In genomic region chr10:107740962-107741690, GRCh38 we compare ENCODE assay signal across 16 cellular contexts.
DNase-seq lines count a peak whose midpoint lies in the region; ATAC-seq, FAIRE-seq and TF ChIP-seq lines count a peak whose summit lies in the region.
"Had no signal": no experiment of that assay in that cellular context is flagged by ENCODE, and none has a peak within 500 bp of the region (broad histone marks: within the 10 kb centered on the region; RNA-seq: fewer than 3 reads in every experiment).

No MANE protein-coding gene starts in this region.

- no TSS peak for BruUV-seq in GM12878 (replicated peaks; lab: Mats Ljungman, UMichigan)

- TF ChIP-seq POLR2A in GM12878 (IDR thresholded peaks at IDR 0.05; ENCODE audit: low read depth, low read length), result no peak

- POLR2A ChIA-PET in GM12878 (lab: Charles Lee), result interaction anchor here (1.4 kb wide), 1 partner anchor 13 kb away, joined by 3 read pairs; no protein-coding TSS in a partner anchor

- in situ Hi-C loops in GM12878 (cut with MboI), result no loop called here

- no peak overlapping the region for H3K4me3 Mint-ChIP-seq in activated naive CD8-positive, alpha-beta T cell treated with anti-CD3 and anti-CD28 coated beads for 36 hours
- H3K4me3 Mint-ChIP-seq: activated naive CD4-positive, alpha-beta T cell treated with anti-CD3 and anti-CD28 coated beads for 36 hours; nephron had no signal

- no peaks in the 10 kb centered on the region for H3K79me2 ChIP-seq in GM12878 (ENCODE audit: control insufficient read depth, insufficient read depth, low read length)

- RAD21 ChIA-PET in GM12878 (lab: Charles Lee; ENCODE audit: unreplicated experiment), result interaction anchor here (0.8 to 1.2 kb wide), 2 partner anchors 9 to 186 kb away, joined by 3 to 4 read pairs; no protein-coding TSS in a partner anchor

- H3K4me3 ChIP-seq in MG63 (peak overlapping the region; percentile 12; the same call in 1 of the 2 replicates), GM12878 (no peak overlapping the region)
- H3K4me3 ChIP-seq: K562 had no signal

- CTCF ChIA-PET in GM12878 (lab: Yijun Ruan, JAX), result interaction anchor here (0.6 to 1.4 kb wide), 3 partner anchors 22 to 216 kb away, joined by 3 read pairs; no protein-coding TSS in a partner anchor

- no peaks in the 10 kb centered on the region for H3K27me3 ChIP-seq in MG63
- no peaks in the 10 kb centered on the region for H3K27me3 ChIP-seq in GM12878 (replicated peaks in 1 of 2; ENCODE audit: control insufficient read depth in 2 of 2, insufficient read depth in 2 of 2, low read length in 1 of 2)

- TF ChIP-seq RAD21 in GM12878 (IDR thresholded peaks at IDR 0.05; ENCODE audit: insufficient read depth, low read depth, low read length), result no peak

- intact Hi-C loops in GM12878 (cut with micrococcal nuclease; ENCODE audit: unreplicated experiment), result no loop called here

- H3K4me2 ChIP-seq in GM12878 (ENCODE audit: control insufficient read depth, insufficient read depth), result no peak overlapping the region

- H3K9ac ChIP-seq in GM12878 (ENCODE audit: control insufficient read depth, insufficient read depth, low read length), result no peak overlapping the region

- no peak for TF ChIP-seq CTCF in GM12878 (IDR thresholded peaks at IDR 0.05 in 2 of 3, conservative IDR thresholded peaks at IDR 0.05 in 1 of 3; ENCODE audit: control insufficient read depth in 2 of 3, extremely low read depth in 1 of 3, insufficient read depth in 1 of 3, low read depth in 3 of 3, low read length in 3 of 3)
- TF ChIP-seq CTCF in omental fat pad (IDR thresholded peaks at IDR 0.05), result no peak

- H3K9me3 Mint-ChIP-seq in activated naive CD8-positive, alpha-beta T cell treated with anti-CD3 and anti-CD28 coated beads for 36 hours, result peaks cover 13% of the 10 kb centered on the region

- ATAC-seq in GM12878 (peak; percentile 67), omental fat pad (ENCODE audit: low FRiP score) (no peak)
- ATAC-seq: K562 had no signal

- FAIRE-seq in GM12878 (lab: Jason Lieb, UNC), result no peak
- FAIRE-seq: K562 had no signal

- no peak overlapping the region for H3K27ac ChIP-seq in GM12878 (ENCODE audit: control insufficient read depth, insufficient read depth)
- H3K27ac ChIP-seq: epithelial cell of prostate had no signal

- SMC1A ChIA-PET in GM12878 (lab: Charles Lee; ENCODE audit: uncharacterized antibody, unreplicated experiment), result interaction anchor here (0.7 to 3.2 kb wide), 10 partner anchors 9 to 462 kb away, joined by 3 to 12 read pairs (median 4); no protein-coding TSS in a partner anchor

- DNase-seq in ELR (ENCODE audit: low read depth) (peak; percentile 66), MG63 (no peak), GM12878 (ENCODE audit: low read depth, low spot score) (no peak), lung microvascular endothelial cell (ENCODE audit: low read depth in 2 of 2) (peak; percentile 69 to 79), retina (no peak), DMS153 (lab: John Stamatoyannopoulos, UW) (no peak), omental fat pad (ENCODE audit: low spot score) (no peak)
- no peak for DNase-seq in activated naive CD8-positive, alpha-beta T cell treated with anti-CD3 and anti-CD28 coated beads for 36 hours
- DNase-seq: activated naive CD4-positive, alpha-beta T cell treated with anti-CD3 and anti-CD28 coated beads for 36 hours; central memory CD4-positive, alpha-beta T cell; NCI-H2081; stimulated activated CD4-positive, alpha-beta T cell treated with anti-CD3 and anti-CD28 coated beads, Interleukin-2, amount 100 ng/mL, for 48 hours; trophoblast cell had no signal

- 11% methylated on average over 4 of the region's 4 CpGs for WGBS in GM12878 (ENCODE audit: insufficient coverage, insufficient replicate concordance, low lambda C conversion rate, missing lambda C conversion rate)

- H3K27me3 Mint-ChIP-seq in activated naive CD8-positive, alpha-beta T cell treated with anti-CD3 and anti-CD28 coated beads for 36 hours, result no peaks in the 10 kb centered on the region

- H3K9me3 ChIP-seq in MG63 (no peaks in the 10 kb centered on the region), GM12878 (replicated peaks; ENCODE audit: control insufficient read depth, insufficient read depth, low read length) (no peaks in the 10 kb centered on the region)

- no peaks in the 10 kb centered on the region for H3K36me3 ChIP-seq in MG63
- H3K36me3 ChIP-seq in GM12878 (ENCODE audit: control insufficient read depth in 2 of 2, insufficient read depth in 2 of 2, low read length in 1 of 2), result no peaks in the 10 kb centered on the region

- H3K27ac Mint-ChIP-seq in activated naive CD8-positive, alpha-beta T cell treated with anti-CD3 and anti-CD28 coated beads for 36 hours, result no peak overlapping the region
- H3K27ac Mint-ChIP-seq: activated naive CD4-positive, alpha-beta T cell treated with anti-CD3 and anti-CD28 coated beads for 36 hours; nephron had no signal

- H2AFZ ChIP-seq in GM12878 (ENCODE audit: control insufficient read depth, low read depth, low read length), result no peak overlapping the region

- H4K20me1 ChIP-seq in GM12878 (ENCODE audit: control insufficient read depth, insufficient read depth), result no peaks in the 10 kb centered on the region

- no peaks in the 10 kb centered on the region for H3K4me1 Mint-ChIP-seq in activated naive CD8-positive, alpha-beta T cell treated with anti-CD3 and anti-CD28 coated beads for 36 hours
- H3K4me1 Mint-ChIP-seq: nephron had no signal

- H3K36me3 Mint-ChIP-seq in activated naive CD8-positive, alpha-beta T cell treated with anti-CD3 and anti-CD28 coated beads for 36 hours, result no peaks in the 10 kb centered on the region

- no peak for TF ChIP-seq EP300 in GM12878 (IDR thresholded peaks at IDR 0.05; ENCODE audit: borderline replicate concordance in 1 of 2, control insufficient read depth in 1 of 2, low read depth in 2 of 2, low read length in 2 of 2)

- no peaks in the 10 kb centered on the region for H3K4me1 ChIP-seq in GM12878 (ENCODE audit: control insufficient read depth, insufficient read depth, low read length)

TF ChIP-seq in GM12878, 131 proteins besides CTCF, POLR2A, EP300 and RAD21 (continues in another document):
- TF ChIP-seq RFX5 (IDR thresholded peaks at IDR 0.05; ENCODE audit: low read depth, low read length) (no peak), NR2C2 (IDR thresholded peaks at IDR 0.05; ENCODE audit: borderline replicate concordance, control insufficient read depth, insufficient read length, low read depth) (no peak), ATF7 (IDR thresholded peaks at IDR 0.05; ENCODE audit: low read depth) (peak; percentile 66; the same call in 1 of the 2 replicates), ZSCAN29 (IDR thresholded peaks at IDR 0.05) (no peak), RCOR1 (conservative IDR thresholded peaks at IDR 0.05; ENCODE audit: low read depth, low read length) (no peak), TAF1 (IDR thresholded peaks at IDR 0.05; ENCODE audit: borderline replicate concordance, low read depth, low read length) (no peak), ZBED1 (IDR thresholded peaks at IDR 0.05; ENCODE audit: borderline replicate concordance) (no peak), CEBPB (IDR thresholded peaks at IDR 0.05; ENCODE audit: borderline replicate concordance in 1 of 2, low read depth in 2 of 2, low read length in 2 of 2) (no peak), POLR2AphosphoS5 (IDR thresholded peaks at IDR 0.05; ENCODE audit: low read length) (no peak), JUNB (IDR thresholded peaks at IDR 0.05) (peak; percentile 25; the same call in 1 of the 2 replicates), ZNF24 (IDR thresholded peaks at IDR 0.05) (no peak), CREB1 (IDR thresholded peaks at IDR 0.05; ENCODE audit: low read depth) (peak; percentile 38; the same call in 1 of the 2 replicates), NFIC (IDR thresholded peaks at IDR 0.05; ENCODE audit: low read depth, low read length) (peak; percentile 37; the same call in 1 of the 2 replicates), TARDBP (IDR thresholded peaks at IDR 0.05; ENCODE audit: borderline replicate concordance) (no peak), SMAD1 (IDR thresholded peaks at IDR 0.05; ENCODE audit: low read depth, partially characterized antibody) (no peak), REST (IDR thresholded peaks at IDR 0.05; ENCODE audit: low read depth, low read length) (no peak), CREM (IDR thresholded peaks at IDR 0.05; ENCODE audit: low read depth) (peak; percentile 57; the same call in 1 of the 2 replicates), HDAC2 (IDR thresholded peaks at IDR 0.05) (no peak)

Comparison
In these comparisons a context has a peak if more than half of its experiments do, and no peak if none do; other contexts are left out.
1. DNase-seq: peak in ELR (single experiment) and lung microvascular endothelial cell (2 of 2); none in MG63 (single experiment), GM12878 (single experiment), retina (single experiment), DMS153 (single experiment), omental fat pad (single experiment) and activated naive CD8-positive, alpha-beta T cell treated with anti-CD3 and anti-CD28 coated beads for 36 hours (single experiment).